29 cellular contexts compared by ENCODE assay signal in the genomic region with DNA sequence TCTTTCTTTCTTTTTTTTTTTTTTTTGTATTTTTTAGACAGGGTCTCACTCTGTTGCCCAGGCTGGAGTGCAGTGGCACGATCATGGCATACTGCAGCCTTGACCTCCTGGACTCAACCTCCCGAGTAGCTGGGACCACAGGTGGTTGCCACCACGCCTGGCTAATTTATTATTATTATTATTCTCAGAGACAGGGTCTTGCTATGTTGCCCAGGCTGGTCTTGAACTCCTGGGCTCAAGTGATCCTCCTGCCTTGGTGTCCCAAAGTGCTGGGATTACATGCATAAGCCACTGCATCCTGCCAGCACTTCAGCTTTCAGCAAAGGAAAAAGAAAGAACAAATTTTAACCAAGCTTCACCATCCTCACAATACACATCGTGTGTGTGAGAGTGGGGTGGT.
"Had no signal": no experiment of that assay in that cellular context is flagged by ENCODE, and none has a peak within 500 bp of the region (broad histone marks: within the 10 kb centered on the region; RNA-seq: fewer than 3 reads in every experiment).

No MANE protein-coding gene starts in this region.

- H3K27me3 ChIP-seq: neural progenitor cell, ovary, spleen, suprapubic skin, testis, tibial nerve, upper lobe of left lung, vagina had no signal

- H3K79me2 ChIP-seq: parathyroid adenoma had no signal

- H2AFZ ChIP-seq: neural progenitor cell, parathyroid adenoma had no signal

- H3K4me3 ChIP-seq: neural progenitor cell, ovary, psoas muscle, skin epidermis, smooth muscle cell, spleen, suprapubic skin, testis, tibial nerve, upper lobe of left lung, vagina had no signal

- ATAC-seq: natural killer cell; psoas muscle; right cardiac atrium; sciatic nerve; stimulated activated memory B cell treated with anti-CD40 and anti-IgM and Interleukin-4, amounts not matched to agents 10 μg/mL and 1 μg/mL and 100 μg/mL, for 72 hours; stimulated activated naive CD8-positive, alpha-beta T cell treated with anti-CD3 and anti-CD28 coated beads, Interleukin-15, amount 100 ng/mL, for 72 hours; stimulated activated naive CD8-positive, alpha-beta T cell treated with anti-CD3 and anti-CD28 coated beads, Interleukin-15, Interleukin-2, amounts not matched to agents 100 U/mL and 50 U/mL, for 24 hours had no signal

- H3K4me2 ChIP-seq: neural progenitor cell, smooth muscle cell had no signal

- H3K27ac ChIP-seq: neural progenitor cell, ovary, parathyroid adenoma, psoas muscle, skin epidermis, spleen, suprapubic skin, testis, tibial nerve, upper lobe of left lung, vagina had no signal

- H3K4me1 ChIP-seq: neural progenitor cell, parathyroid adenoma, psoas muscle, testis, upper lobe of left lung, vagina had no signal

- H3K36me3 ChIP-seq: neural progenitor cell, ovary, spleen, suprapubic skin, tibial nerve, upper lobe of left lung, vagina had no signal

- H3K9ac ChIP-seq: neural progenitor cell, parathyroid adenoma had no signal

- FAIRE-seq: urothelium cell line had no signal

- DNase-seq: natural killer cell; occipital lobe; ovary; posterior cingulate gyrus; psoas muscle; right cardiac atrium; spleen; stimulated activated CD4-positive, alpha-beta T cell treated with anti-CD3 and anti-CD28 coated beads, Interleukin-12 subunit alpha, Interleukin-12 subunit beta, amount 100 ng/mL, for 4 hours; stimulated activated CD4-positive, alpha-beta T cell treated with anti-CD3 and anti-CD28 coated beads, Interleukin-1b, Interleukin-23, amount 100 ng/mL, for 48 hours; stimulated activated CD4-positive, alpha-beta T cell treated with anti-CD3 and anti-CD28 coated beads, Interleukin-4, amount 100 ng/mL, for 1 hour; stimulated activated CD4-positive, alpha-beta T cell treated with anti-CD3 and anti-CD28 coated beads, Interleukin-4, amount 100 ng/mL, for 4 hours; stimulated activated CD8-positive, alpha-beta memory T cell treated with anti-CD3 and anti-CD28 coated beads, Interleukin-4, amount 100 ng/mL, for 48 hours; stimulated activated naive CD4-positive, alpha-beta T cell; stimulated activated naive CD8-positive, alpha-beta T cell treated with anti-CD3 and anti-CD28 coated beads, Interleukin-15, amount 100 ng/mL, for 72 hours; stimulated activated naive CD8-positive, alpha-beta T cell treated with anti-CD3 and anti-CD28 coated beads, Interleukin-15, Interleukin-2, amounts not matched to agents 100 U/mL and 50 U/mL, for 24 hours; substantia nigra; testis; trophoblast cell; upper lobe of left lung had no signal

- H3K9me3 ChIP-seq: ovary, psoas muscle, suprapubic skin, testis, tibial nerve, upper lobe of left lung, vagina had no signal
